Comparison of ENCODE assay signal across 8 cellular contexts in the genomic region with DNA sequence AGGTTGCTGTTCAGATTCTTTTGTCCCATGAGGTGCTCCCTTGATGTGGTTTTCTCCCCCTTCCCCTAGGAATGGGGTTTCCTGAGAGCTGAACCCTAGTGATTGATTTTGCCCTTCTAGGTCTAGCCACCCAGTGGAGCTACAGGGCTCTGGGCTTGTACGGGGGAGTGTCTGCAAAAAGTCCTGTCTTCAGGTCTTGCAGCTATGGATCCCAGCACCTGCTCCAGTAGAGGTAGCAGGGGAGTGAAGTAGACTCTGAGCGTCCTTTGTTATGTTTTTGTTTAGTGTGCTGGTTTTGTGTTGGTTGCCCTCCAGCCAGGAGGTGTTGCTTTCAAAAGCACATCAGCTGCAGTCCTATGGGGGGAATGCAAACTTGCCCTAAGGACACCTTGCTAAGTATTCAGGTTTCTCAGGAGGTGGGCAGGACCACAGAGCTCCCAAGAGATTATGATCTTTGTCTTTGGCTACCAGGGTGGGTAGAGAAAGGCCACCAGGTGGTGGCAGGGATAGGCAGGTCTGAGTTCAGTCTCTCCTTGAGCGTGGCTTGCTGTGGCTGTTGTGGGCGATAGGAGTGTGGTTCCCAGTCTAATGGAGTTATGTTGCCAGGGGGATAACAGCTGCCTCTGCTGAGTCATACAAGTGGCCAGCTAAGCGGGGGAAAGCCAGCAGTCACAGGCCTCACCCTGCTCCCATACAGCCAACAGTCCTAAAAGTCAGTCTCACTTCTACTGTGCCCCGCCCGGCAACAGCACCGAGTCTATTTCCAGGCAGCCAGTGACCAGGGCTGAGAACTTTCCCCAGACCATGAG.
DNase-seq lines count a peak whose midpoint lies in the region; ATAC-seq and TF ChIP-seq lines count a peak whose summit lies in the region.

No MANE protein-coding gene starts in this region.

- peak; percentile 36 for DNase-seq in NCI-H82 (lab: John Stamatoyannopoulos, UW)
- no peak for DNase-seq in NCI-H82 treated with DMSO at 0.1 percent for 48 hours (lab: John Stamatoyannopoulos, UW; ENCODE audit: unreplicated experiment)
- peak; percentile 98 for DNase-seq in RPMI7951 (ENCODE audit: low read depth)
- DNase-seq in fibroblast of the aortic adventitia (ENCODE audit: low read depth): peak; percentile 85
- DNase-seq in thoracic aorta (ENCODE audit: low spot score): peak; percentile 29
- no peak for DNase-seq in amygdala (lab: John Stamatoyannopoulos, UW)
- no peak for DNase-seq in cortex of kidney (lab: John Stamatoyannopoulos, UW)
- no peak for DNase-seq in prostate gland (ENCODE audit: low spot score)

- peaks cover 6 to 16% of the 10 kb centered on the region in 2 donors for H3K4me1 ChIP-seq in thoracic aorta (ENCODE audit: control insufficient read depth in 1 of 2, low read depth in 2 of 2)
- H3K4me1 ChIP-seq in prostate gland (replicated peaks): no peaks in the 10 kb centered on the region

- H3K27ac ChIP-seq in thoracic aorta (no peak overlapping the region), prostate gland (no peak overlapping the region)

- intact Hi-C loops in prostate gland (cut with DNase I): no loop called here

- TF ChIP-seq CTCF in fibroblast of the aortic adventitia (IDR thresholded peaks at IDR 0.05; ENCODE audit: insufficient read depth, low read length) (no peak), thoracic aorta (IDR thresholded peaks at IDR 0.05) (no peak), prostate gland (IDR thresholded peaks at IDR 0.05) (no peak)

- H3K9me3 ChIP-seq in thoracic aorta (no peaks in the 10 kb centered on the region), prostate gland (no peaks in the 10 kb centered on the region)

- H3K36me3 ChIP-seq in thoracic aorta (no peaks in the 10 kb centered on the region), prostate gland (no peaks in the 10 kb centered on the region)

- WGBS in prostate gland: 76% methylated on average over 8 of the region's 8 CpGs

- H3K27me3 ChIP-seq in thoracic aorta (replicated peaks; ENCODE audit: insufficient read depth) (no peaks in the 10 kb centered on the region), prostate gland (replicated peaks; ENCODE audit: insufficient read depth) (no peaks in the 10 kb centered on the region)

- no peak overlapping the region for H3K4me3 ChIP-seq in fibroblast of the aortic adventitia (ENCODE audit: low read depth, low read length)
- no peak overlapping the region for H3K4me3 ChIP-seq in thoracic aorta
- H3K4me3 ChIP-seq in prostate gland: no peak overlapping the region

- TF ChIP-seq POLR2A in prostate gland (IDR thresholded peaks at IDR 0.05): no peak

- ATAC-seq in thoracic aorta (ENCODE audit: insufficient number of reproducible peaks, low FRiP score, low read depth): peak; percentile 42

Comparison
In these comparisons a context has a peak if more than half of its experiments do, and no peak if none do; other contexts are left out.
1. DNase-seq: peak in NCI-H82 (single experiment), RPMI7951 (single experiment), fibroblast of the aortic adventitia (single experiment) and thoracic aorta (single experiment); none in NCI-H82 treated with DMSO at 0.1 percent for 48 hours (single experiment), amygdala (0 of 56), cortex of kidney (single experiment) and prostate gland (single experiment).